Comparison of ENCODE assay signal across 13 cellular contexts in genomic region chr6:30591008-30591407, GRCh38. TPM values are rescaled to one million over a fixed set of nuclear protein-coding genes. Genes with fewer than 3 reads are reported as not detected.
DNase-seq lines count a peak whose midpoint lies in the region; ATAC-seq, FAIRE-seq and TF ChIP-seq lines count a peak whose summit lies in the region.
"Had no signal": no experiment of that assay in that cellular context is flagged by ENCODE, and none has a peak within 500 bp of the region (broad histone marks: within the 10 kb centered on the region; RNA-seq: fewer than 3 reads in every experiment).

No MANE protein-coding gene starts in this region.

- H3K36me3 Mint-ChIP-seq in activated naive CD4-positive, alpha-beta T cell treated with anti-CD3 and anti-CD28 coated beads, Interleukin-2, amount 50 U/mL, for 72 hours: peaks cover 7 to 22% of the 10 kb centered on the region in 2 donors
- peaks cover 50% of the 10 kb centered on the region for H3K36me3 Mint-ChIP-seq in activated naive CD4-positive, alpha-beta T cell treated with anti-CD3 and anti-CD28 coated beads, Interleukin-2, amount 10 ng/mL, durations not matched to agents 7 days and 5 days

- no peaks in the 10 kb centered on the region for H3K27me3 Mint-ChIP-seq in activated naive CD4-positive, alpha-beta T cell treated with anti-CD3 and anti-CD28 coated beads, Interleukin-2, amount 10 ng/mL, durations not matched to agents 7 days and 5 days
- H3K27me3 Mint-ChIP-seq: CD4-positive, alpha-beta T cell had no signal

- no peak overlapping the region for H2AFZ ChIP-seq in HepG2 (ENCODE audit: low read length)

- H3K4me3 ChIP-seq in brain microvascular endothelial cell (ENCODE audit: low read depth, low read length): no peak overlapping the region
- no peak overlapping the region for H3K4me3 ChIP-seq in HepG2 (replicated peaks in 1 of 3; ENCODE audit: insufficient read depth in 1 of 3, low read depth in 2 of 3, low read length in 3 of 3)

- peak overlapping the region; percentile 10 to 84 for H3K27ac Mint-ChIP-seq in activated naive CD4-positive, alpha-beta T cell treated with anti-CD3 and anti-CD28 coated beads, Interleukin-2, amount 50 U/mL, for 72 hours
- no peak overlapping the region for H3K27ac Mint-ChIP-seq in activated naive CD4-positive, alpha-beta T cell treated with anti-CD3 and anti-CD28 coated beads, Interleukin-2, amount 10 ng/mL, durations not matched to agents 7 days and 5 days
- H3K27ac Mint-ChIP-seq: CD4-positive, alpha-beta T cell had no signal

- DNase-seq in activated naive CD4-positive, alpha-beta T cell treated with anti-CD3 and anti-CD28 coated beads, Interleukin-2, amount 50 U/mL, for 72 hours (ENCODE audit: low spot score in 2 of 2): no peak
- no peak for DNase-seq in activated naive CD4-positive, alpha-beta T cell treated with anti-CD3 and anti-CD28 coated beads, Interleukin-2, amount 10 ng/mL, durations not matched to agents 7 days and 5 days
- DNase-seq in brain microvascular endothelial cell: no peak
- DNase-seq in HepG2 (ENCODE audit: low spot score): no peak
- DNase-seq in ureter (ENCODE audit: low spot score): peak; percentile 75
- DNase-seq in NCI-H1694 treated with DMSO at 0.1 percent for 48 hours (lab: John Stamatoyannopoulos, UW): no peak
- no peak for DNase-seq in NCI-H1105 treated with DMSO at 0.1 percent for 48 hours (lab: John Stamatoyannopoulos, UW)
- DNase-seq: anterior cingulate cortex; CD4-positive, alpha-beta T cell; natural killer cell; NCI-H1048; WERI-Rb-1 had no signal

- FAIRE-seq in HepG2 (lab: Jason Lieb, UNC): no peak

- peaks cover 58% of the 10 kb centered on the region for H3K36me3 ChIP-seq in brain microvascular endothelial cell (replicated peaks)
- H3K36me3 ChIP-seq in HepG2 (replicated peaks in 1 of 2; ENCODE audit: control insufficient read depth in 1 of 2, insufficient read depth in 2 of 2, low read length in 2 of 2): peaks cover 22 to 68% of the 10 kb centered on the region in 2 experiments

- no peaks in the 10 kb centered on the region for H3K9me3 ChIP-seq in HepG2 (ENCODE audit: low read length)

- POLR2A ChIA-PET in HepG2 (lab: Yijun Ruan, JAX): interaction anchor here (1.6 to 2.0 kb wide), 3 partner anchors 10 to 23 kb away, joined by 7 to 16 read pairs (median 7); partner anchors contain the start of gene ABCF1

- TF ChIP-seq CTCF in brain microvascular endothelial cell (IDR thresholded peaks at IDR 0.05; ENCODE audit: low read depth, low read length, missing control alignments) (no peak), HepG2 (CRISPR knock-in tag; IDR thresholded peaks at IDR 0.05) (no peak)

- H3K79me2 ChIP-seq in HepG2 (ENCODE audit: insufficient read depth, low read length): no peaks in the 10 kb centered on the region

- in situ Hi-C loops in brain microvascular endothelial cell (cut with HindIII; ENCODE audit: low pct_ligation_motif_present, low sequenced_read_pairs) (no loop called here), HepG2 (cut with HindIII; ENCODE audit: extremely low pct_ligation_motif_present, low pct_unique_long_range_greater_than_20kb) (no loop called here)

- CTCF ChIA-PET in activated naive CD4-positive, alpha-beta T cell treated with anti-CD3 and anti-CD28 coated beads, Interleukin-2, amount 10 ng/mL, durations not matched to agents 7 days and 5 days (lab: Charles Lee): interaction anchor here (0.7 to 1.9 kb wide), 4 partner anchors 35 to 109 kb away, joined by 3 to 7 read pairs (median 5); no protein-coding TSS in a partner anchor
- CTCF ChIA-PET in HepG2 (lab: Yijun Ruan, JAX; ENCODE audit: low intra/inter-chr PET ratio, low total read pairs): no interaction called here

- no peak overlapping the region for H3K9ac ChIP-seq in HepG2 (ENCODE audit: insufficient read depth, low read depth, low read length)

- no peaks in the 10 kb centered on the region for H4K20me1 ChIP-seq in HepG2 (ENCODE audit: insufficient read depth, low read length)

- H3K27me3 ChIP-seq in brain microvascular endothelial cell (replicated peaks) (no peaks in the 10 kb centered on the region), HepG2 (ENCODE audit: control insufficient read depth in 1 of 2, insufficient read depth in 2 of 2, low read length in 2 of 2) (no peaks in the 10 kb centered on the region)

- H3K4me3 Mint-ChIP-seq in activated naive CD4-positive, alpha-beta T cell treated with anti-CD3 and anti-CD28 coated beads, Interleukin-2, amount 10 ng/mL, durations not matched to agents 7 days and 5 days: no peak overlapping the region
- H3K4me3 Mint-ChIP-seq: CD4-positive, alpha-beta T cell; natural killer cell had no signal

- no peaks in the 10 kb centered on the region for H3K4me1 ChIP-seq in HepG2 (ENCODE audit: insufficient read depth, low read length)

- TF ChIP-seq RAD21 in HepG2 (CRISPR knock-in tag; IDR thresholded peaks at IDR 0.05): no peak

- peak in 1 of 2 donors; percentile 6 for ATAC-seq in activated naive CD4-positive, alpha-beta T cell treated with anti-CD3 and anti-CD28 coated beads, Interleukin-2, amount 50 U/mL, for 72 hours
- no peak for ATAC-seq in HepG2
- ATAC-seq in GM21390 (IDR thresholded peaks at IDR 0.05; ENCODE audit: unreplicated experiment): no peak

- TF ChIP-seq POLR2A in HepG2 (IDR thresholded peaks at IDR 0.05; ENCODE audit: insufficient read depth in 1 of 2, low read depth in 2 of 2, low read length in 2 of 2): no peak

- no TSS peak for BruUV-seq in HepG2 (replicated peaks; lab: Mats Ljungman, UMichigan)

- peaks cover 2% of the 10 kb centered on the region for H3K4me1 Mint-ChIP-seq in activated naive CD4-positive, alpha-beta T cell treated with anti-CD3 and anti-CD28 coated beads, Interleukin-2, amount 10 ng/mL, durations not matched to agents 7 days and 5 days

- TF ChIP-seq EP300 in HepG2 (IDR thresholded peaks at IDR 0.05; ENCODE audit: low read depth in 2 of 2, low read length in 2 of 2): no peak
- no peak for TF ChIP-seq EP300 in HepG2 (CRISPR knock-in tag; IDR thresholded peaks at IDR 0.05; ENCODE audit: borderline replicate concordance)

- H3K4me2 ChIP-seq in HepG2 (ENCODE audit: low read depth, low read length): no peak overlapping the region

- H3K27ac ChIP-seq in brain microvascular endothelial cell (peak overlapping the region; percentile 49), HepG2 (ENCODE audit: extremely low read length, insufficient read depth, low read length) (no peak overlapping the region)
- H3K27ac ChIP-seq: WERI-Rb-1 had no signal

- 75% methylated on average over 1 of the region's 1 CpG for WGBS in HepG2 (ENCODE audit: low lambda C conversion rate)

- intact Hi-C loops in HepG2 (cut with micrococcal nuclease; ENCODE audit: unreplicated experiment): no loop called here

- no peaks in the 10 kb centered on the region for H3K9me3 Mint-ChIP-seq in activated naive CD4-positive, alpha-beta T cell treated with anti-CD3 and anti-CD28 coated beads, Interleukin-2, amount 50 U/mL, for 72 hours
- H3K9me3 Mint-ChIP-seq in activated naive CD4-positive, alpha-beta T cell treated with anti-CD3 and anti-CD28 coated beads, Interleukin-2, amount 10 ng/mL, durations not matched to agents 7 days and 5 days: no peaks in the 10 kb centered on the region
- H3K9me3 Mint-ChIP-seq: CD4-positive, alpha-beta T cell; natural killer cell had no signal

RNA-seq across cellular contexts. Expression of gene ABCF1, which starts 19.8 kb away (rescaled TPM):
- 10 to 100 TPM; 84.7 to 91.3 TPM for total RNA-seq in activated naive CD4-positive, alpha-beta T cell treated with anti-CD3 and anti-CD28 coated beads, Interleukin-2, amount 50 U/mL, for 72 hours
- total RNA-seq in HepG2 (2016; rRNA removed; fragmentation: Illumina TruSeq; extraction: Trizol): 98.9 and 104 TPM in 2 replicates
- 8.1 and 8.9 TPM in 2 replicates for total RNA-seq in HepG2 (2016; cell fraction: cytosol; rRNA removed; fragmentation: Illumina TruSeq; extraction: Trizol; ENCODE audit: low read depth)
- 89.2 and 106 TPM in 2 replicates for total RNA-seq in HepG2 (2016; cell fraction: insoluble cytoplasmic fraction; rRNA removed; fragmentation: Illumina TruSeq; extraction: Trizol)
- 23.0 and 27.5 TPM in 2 replicates for total RNA-seq in HepG2 (2016; cell fraction: membrane; rRNA removed; fragmentation: Illumina TruSeq; extraction: Trizol)
- total RNA-seq in HepG2 (2016; cell fraction: nucleus; rRNA removed; fragmentation: Illumina TruSeq; extraction: Trizol): 61.2 and 71.0 TPM in 2 replicates
- 25.4 and 33.7 TPM in 2 replicates for polyA plus RNA-seq in HepG2 (2011; rRNA removed)
- 35.0 and 35.5 TPM in 2 replicates for polyA plus RNA-seq in HepG2 (2011; cell fraction: cytosol; rRNA removed)
- 75.1 and 116 TPM in 2 replicates for polyA plus RNA-seq in HepG2 (2011; cell fraction: nucleus; rRNA removed)
- polyA plus RNA-seq in HepG2 (2012): 50.5 and 61.2 TPM in 2 replicates
- polyA plus RNA-seq in HepG2 (2016; cell fraction: cytosol; fragmentation: Illumina TruSeq; extraction: Trizol; ENCODE audit: low read depth): 5.5 and 7.0 TPM in 2 replicates
- polyA plus RNA-seq in HepG2 (2016; cell fraction: insoluble cytoplasmic fraction; fragmentation: Illumina TruSeq; extraction: Trizol; ENCODE audit: low read depth): 87.5 and 108 TPM in 2 replicates
- 13.4 and 16.7 TPM in 2 replicates for polyA plus RNA-seq in HepG2 (2016; cell fraction: membrane; fragmentation: Illumina TruSeq; extraction: Trizol; ENCODE audit: low read depth)
- polyA plus RNA-seq in HepG2 (2016; cell fraction: nucleus; fragmentation: Illumina TruSeq; extraction: Trizol; ENCODE audit: insufficient read depth, low read depth): 107 and 118 TPM in 2 replicates
- polyA minus RNA-seq in HepG2 (2011; rRNA and poly(A)+ RNA removed; ENCODE audit: low replicate concordance): 69.0 and 79.0 TPM in 2 replicates
- polyA minus RNA-seq in HepG2 (2011; cell fraction: cytosol; rRNA and poly(A)+ RNA removed): 37.8 and 41.4 TPM in 2 replicates
- 51.5 and 64.8 TPM in 2 replicates for polyA minus RNA-seq in HepG2 (2011; cell fraction: nucleus; rRNA and poly(A)+ RNA removed)
- 63.9 TPM for total RNA-seq in ureter

RNA-seq across cellular contexts. Expression of gene PPP1R10, which starts 26.0 kb away (rescaled TPM):
- 10 to 100 TPM; 92.1 to 96.8 TPM for total RNA-seq in activated naive CD4-positive, alpha-beta T cell treated with anti-CD3 and anti-CD28 coated beads, Interleukin-2, amount 50 U/mL, for 72 hours
- 19.5 and 38.4 TPM in 2 replicates for total RNA-seq in HepG2 (2016; rRNA removed; fragmentation: Illumina TruSeq; extraction: Trizol)
- total RNA-seq in HepG2 (2016; cell fraction: cytosol; rRNA removed; fragmentation: Illumina TruSeq; extraction: Trizol; ENCODE audit: low read depth): 5.1 and 5.4 TPM in 2 replicates
- 13.2 and 42.6 TPM in 2 replicates for total RNA-seq in HepG2 (2016; cell fraction: insoluble cytoplasmic fraction; rRNA removed; fragmentation: Illumina TruSeq; extraction: Trizol)
- total RNA-seq in HepG2 (2016; cell fraction: membrane; rRNA removed; fragmentation: Illumina TruSeq; extraction: Trizol): 19.2 and 21.3 TPM in 2 replicates
- total RNA-seq in HepG2 (2016; cell fraction: nucleus; rRNA removed; fragmentation: Illumina TruSeq; extraction: Trizol): 91.7 and 92.9 TPM in 2 replicates
- 24.2 and 26.3 TPM in 2 replicates for polyA plus RNA-seq in HepG2 (2011; rRNA removed)
- 7.9 and 8.8 TPM in 2 replicates for polyA plus RNA-seq in HepG2 (2011; cell fraction: cytosol; rRNA removed)
- polyA plus RNA-seq in HepG2 (2011; cell fraction: nucleus; rRNA removed): 65.0 and 73.1 TPM in 2 replicates
- polyA plus RNA-seq in HepG2 (2012): 21.8 and 27.4 TPM in 2 replicates
- 1.3 and 1.7 TPM in 2 replicates for polyA plus RNA-seq in HepG2 (2016; cell fraction: cytosol; fragmentation: Illumina TruSeq; extraction: Trizol; ENCODE audit: low read depth)
- polyA plus RNA-seq in HepG2 (2016; cell fraction: insoluble cytoplasmic fraction; fragmentation: Illumina TruSeq; extraction: Trizol; ENCODE audit: low read depth): 13.5 and 21.2 TPM in 2 replicates
- polyA plus RNA-seq in HepG2 (2016; cell fraction: membrane; fragmentation: Illumina TruSeq; extraction: Trizol; ENCODE audit: low read depth): 3.0 and 3.3 TPM in 2 replicates
- polyA plus RNA-seq in HepG2 (2016; cell fraction: nucleus; fragmentation: Illumina TruSeq; extraction: Trizol; ENCODE audit: insufficient read depth, low read depth): 51.3 and 58.2 TPM in 2 replicates
- polyA minus RNA-seq in HepG2 (2011; rRNA and poly(A)+ RNA removed; ENCODE audit: low replicate concordance): 75.0 and 146 TPM in 2 replicates
- 20.5 and 21.2 TPM in 2 replicates for polyA minus RNA-seq in HepG2 (2011; cell fraction: cytosol; rRNA and poly(A)+ RNA removed)
- 501 and 572 TPM in 2 replicates for polyA minus RNA-seq in HepG2 (2011; cell fraction: nucleus; rRNA and poly(A)+ RNA removed)
- 93.7 TPM for total RNA-seq in ureter

RNA-seq across cellular contexts. Expression of gene MRPS18B, which starts 26.6 kb away (rescaled TPM):
- 100 to 1,000 TPM in 1 of 2 donors, 10 to 100 TPM in 1; 99.8 to 100 TPM for total RNA-seq in activated naive CD4-positive, alpha-beta T cell treated with anti-CD3 and anti-CD28 coated beads, Interleukin-2, amount 50 U/mL, for 72 hours
- total RNA-seq in HepG2 (2016; rRNA removed; fragmentation: Illumina TruSeq; extraction: Trizol): 125 and 143 TPM in 2 replicates
- total RNA-seq in HepG2 (2016; cell fraction: cytosol; rRNA removed; fragmentation: Illumina TruSeq; extraction: Trizol; ENCODE audit: low read depth): 32.6 TPM in 2 replicates
- total RNA-seq in HepG2 (2016; cell fraction: insoluble cytoplasmic fraction; rRNA removed; fragmentation: Illumina TruSeq; extraction: Trizol): 120 and 146 TPM in 2 replicates
- total RNA-seq in HepG2 (2016; cell fraction: membrane; rRNA removed; fragmentation: Illumina TruSeq; extraction: Trizol): 53.3 and 56.2 TPM in 2 replicates
- total RNA-seq in HepG2 (2016; cell fraction: nucleus; rRNA removed; fragmentation: Illumina TruSeq; extraction: Trizol): 38.3 and 39.9 TPM in 2 replicates
- polyA plus RNA-seq in HepG2 (2011; rRNA removed): 120 and 131 TPM in 2 replicates
- 137 and 149 TPM in 2 replicates for polyA plus RNA-seq in HepG2 (2011; cell fraction: cytosol; rRNA removed)
- polyA plus RNA-seq in HepG2 (2011; cell fraction: nucleus; rRNA removed): 25.6 and 35.8 TPM in 2 replicates
- 83.8 and 84.0 TPM in 2 replicates for polyA plus RNA-seq in HepG2 (2012)
- polyA plus RNA-seq in HepG2 (2016; cell fraction: cytosol; fragmentation: Illumina TruSeq; extraction: Trizol; ENCODE audit: low read depth): 28.1 and 28.2 TPM in 2 replicates
- polyA plus RNA-seq in HepG2 (2016; cell fraction: insoluble cytoplasmic fraction; fragmentation: Illumina TruSeq; extraction: Trizol; ENCODE audit: low read depth): 143 and 157 TPM in 2 replicates
- polyA plus RNA-seq in HepG2 (2016; cell fraction: membrane; fragmentation: Illumina TruSeq; extraction: Trizol; ENCODE audit: low read depth): 41.0 and 43.8 TPM in 2 replicates
- 60.4 and 64.4 TPM in 2 replicates for polyA plus RNA-seq in HepG2 (2016; cell fraction: nucleus; fragmentation: Illumina TruSeq; extraction: Trizol; ENCODE audit: insufficient read depth, low read depth)
- 114 and 157 TPM in 2 replicates for polyA minus RNA-seq in HepG2 (2011; rRNA and poly(A)+ RNA removed; ENCODE audit: low replicate concordance)
- 64.3 and 74.7 TPM in 2 replicates for polyA minus RNA-seq in HepG2 (2011; cell fraction: cytosol; rRNA and poly(A)+ RNA removed)
- 20.7 and 27.8 TPM in 2 replicates for polyA minus RNA-seq in HepG2 (2011; cell fraction: nucleus; rRNA and poly(A)+ RNA removed)
- 56.0 TPM for total RNA-seq in ureter

RNA-seq across cellular contexts. Expression of gene PRR3, which starts 33.9 kb away (rescaled TPM):
- 10 to 100 TPM; 19.8 to 27.4 TPM for total RNA-seq in activated naive CD4-positive, alpha-beta T cell treated with anti-CD3 and anti-CD28 coated beads, Interleukin-2, amount 50 U/mL, for 72 hours
- total RNA-seq in HepG2 (2016; rRNA removed; fragmentation: Illumina TruSeq; extraction: Trizol) (13.9 and 14.6 TPM in 2 replicates), ureter (17.3 TPM)
- 6.5 and 6.6 TPM in 2 replicates for total RNA-seq in HepG2 (2016; cell fraction: cytosol; rRNA removed; fragmentation: Illumina TruSeq; extraction: Trizol; ENCODE audit: low read depth)
- total RNA-seq in HepG2 (2016; cell fraction: insoluble cytoplasmic fraction; rRNA removed; fragmentation: Illumina TruSeq; extraction: Trizol): 13.8 and 15.5 TPM in 2 replicates
- total RNA-seq in HepG2 (2016; cell fraction: membrane; rRNA removed; fragmentation: Illumina TruSeq; extraction: Trizol): 12.6 and 13.1 TPM in 2 replicates
- total RNA-seq in HepG2 (2016; cell fraction: nucleus; rRNA removed; fragmentation: Illumina TruSeq; extraction: Trizol): 11.4 and 14.4 TPM in 2 replicates
- 20.6 and 21.2 TPM in 2 replicates for polyA plus RNA-seq in HepG2 (2011; rRNA removed)
- 14.8 and 17.1 TPM in 2 replicates for polyA plus RNA-seq in HepG2 (2011; cell fraction: cytosol; rRNA removed)
- 16.1 and 23.0 TPM in 2 replicates for polyA plus RNA-seq in HepG2 (2011; cell fraction: nucleus; rRNA removed)
- polyA plus RNA-seq in HepG2 (2012): 12.5 and 15.6 TPM in 2 replicates
- polyA plus RNA-seq in HepG2 (2016; cell fraction: cytosol; fragmentation: Illumina TruSeq; extraction: Trizol; ENCODE audit: low read depth): 5.9 and 6.1 TPM in 2 replicates
- polyA plus RNA-seq in HepG2 (2016; cell fraction: insoluble cytoplasmic fraction; fragmentation: Illumina TruSeq; extraction: Trizol; ENCODE audit: low read depth): 27.5 and 29.3 TPM in 2 replicates
- polyA plus RNA-seq in HepG2 (2016; cell fraction: membrane; fragmentation: Illumina TruSeq; extraction: Trizol; ENCODE audit: low read depth): 13.6 and 13.9 TPM in 2 replicates
- 25.4 and 26.7 TPM in 2 replicates for polyA plus RNA-seq in HepG2 (2016; cell fraction: nucleus; fragmentation: Illumina TruSeq; extraction: Trizol; ENCODE audit: insufficient read depth, low read depth)
- 34.9 and 73.8 TPM in 2 replicates for polyA minus RNA-seq in HepG2 (2011; rRNA and poly(A)+ RNA removed; ENCODE audit: low replicate concordance)
- polyA minus RNA-seq in HepG2 (2011; cell fraction: cytosol; rRNA and poly(A)+ RNA removed): 4.9 and 5.8 TPM in 2 replicates
- polyA minus RNA-seq in HepG2 (2011; cell fraction: nucleus; rRNA and poly(A)+ RNA removed): 20.6 and 27.1 TPM in 2 replicates

RNA-seq across cellular contexts. Expression of gene GNL1, which starts 34.7 kb away (rescaled TPM):
- total RNA-seq in activated naive CD4-positive, alpha-beta T cell treated with anti-CD3 and anti-CD28 coated beads, Interleukin-2, amount 50 U/mL, for 72 hours: 100 to 1,000 TPM; 107 to 139 TPM
- total RNA-seq in HepG2 (2016; rRNA removed; fragmentation: Illumina TruSeq; extraction: Trizol): 54.8 and 55.6 TPM in 2 replicates
- 11.5 and 14.7 TPM in 2 replicates for total RNA-seq in HepG2 (2016; cell fraction: cytosol; rRNA removed; fragmentation: Illumina TruSeq; extraction: Trizol; ENCODE audit: low read depth)
- total RNA-seq in HepG2 (2016; cell fraction: insoluble cytoplasmic fraction; rRNA removed; fragmentation: Illumina TruSeq; extraction: Trizol): 48.5 and 56.5 TPM in 2 replicates
- 23.9 and 27.8 TPM in 2 replicates for total RNA-seq in HepG2 (2016; cell fraction: membrane; rRNA removed; fragmentation: Illumina TruSeq; extraction: Trizol)
- total RNA-seq in HepG2 (2016; cell fraction: nucleus; rRNA removed; fragmentation: Illumina TruSeq; extraction: Trizol): 27.7 and 34.5 TPM in 2 replicates
- 35.0 and 46.8 TPM in 2 replicates for polyA plus RNA-seq in HepG2 (2011; rRNA removed)
- polyA plus RNA-seq in HepG2 (2011; cell fraction: cytosol; rRNA removed): 25.1 and 32.1 TPM in 2 replicates
- 40.6 and 54.9 TPM in 2 replicates for polyA plus RNA-seq in HepG2 (2011; cell fraction: nucleus; rRNA removed)
- polyA plus RNA-seq in HepG2 (2012): 45.3 and 50.3 TPM in 2 replicates
- 12.7 and 15.8 TPM in 2 replicates for polyA plus RNA-seq in HepG2 (2016; cell fraction: cytosol; fragmentation: Illumina TruSeq; extraction: Trizol; ENCODE audit: low read depth)
- 53.9 and 60.5 TPM in 2 replicates for polyA plus RNA-seq in HepG2 (2016; cell fraction: insoluble cytoplasmic fraction; fragmentation: Illumina TruSeq; extraction: Trizol; ENCODE audit: low read depth)
- polyA plus RNA-seq in HepG2 (2016; cell fraction: membrane; fragmentation: Illumina TruSeq; extraction: Trizol; ENCODE audit: low read depth): 19.5 and 25.2 TPM in 2 replicates
- 84.3 and 89.3 TPM in 2 replicates for polyA plus RNA-seq in HepG2 (2016; cell fraction: nucleus; fragmentation: Illumina TruSeq; extraction: Trizol; ENCODE audit: insufficient read depth, low read depth)
- 34.2 and 47.6 TPM in 2 replicates for polyA minus RNA-seq in HepG2 (2011; rRNA and poly(A)+ RNA removed; ENCODE audit: low replicate concordance)
- polyA minus RNA-seq in HepG2 (2011; cell fraction: cytosol; rRNA and poly(A)+ RNA removed): 22.4 and 23.5 TPM in 2 replicates
- polyA minus RNA-seq in HepG2 (2011; cell fraction: nucleus; rRNA and poly(A)+ RNA removed): 22.4 and 27.0 TPM in 2 replicates
- total RNA-seq in ureter: 72.6 TPM
